In genomic region chr6:41970436-41970846, GRCh38 we compare ENCODE assay signal across 8 cellular contexts. TPM values are rescaled to one million over a fixed set of nuclear protein-coding genes. Genes with fewer than 3 reads are reported as not detected.
DNase-seq lines count a peak whose midpoint lies in the region; ATAC-seq lines count a peak whose summit lies in the region.

No MANE protein-coding gene starts in this region.

- H3K4me3 Mint-ChIP-seq in activated naive CD8-positive, alpha-beta T cell treated with anti-CD3 and anti-CD28 coated beads, Interleukin-2, amount 50 U/mL, for 24 hours: peak overlapping the region; percentile 47
- peak overlapping the region; percentile 69 for H3K4me3 Mint-ChIP-seq in natural killer cell treated with Interleukin-12 subunit alpha and Interleukin-12 subunit beta and Interleukin-15 and Interleukin-18, amount 100 ng/mL, for 72 hours

- no peaks in the 10 kb centered on the region for H3K9me3 Mint-ChIP-seq in activated naive CD8-positive, alpha-beta T cell treated with anti-CD3 and anti-CD28 coated beads, Interleukin-2, amount 50 U/mL, for 24 hours
- no peaks in the 10 kb centered on the region for H3K9me3 Mint-ChIP-seq in natural killer cell treated with Interleukin-12 subunit alpha and Interleukin-12 subunit beta and Interleukin-15 and Interleukin-18, amount 100 ng/mL, for 72 hours

- peak overlapping the region; percentile 98 for H3K27ac Mint-ChIP-seq in activated naive CD8-positive, alpha-beta T cell treated with anti-CD3 and anti-CD28 coated beads, Interleukin-2, amount 50 U/mL, for 24 hours
- peak overlapping the region; percentile 90 for H3K27ac Mint-ChIP-seq in natural killer cell treated with Interleukin-12 subunit alpha and Interleukin-12 subunit beta and Interleukin-15 and Interleukin-18, amount 100 ng/mL, for 72 hours

- H3K36me3 Mint-ChIP-seq in activated naive CD8-positive, alpha-beta T cell treated with anti-CD3 and anti-CD28 coated beads, Interleukin-2, amount 50 U/mL, for 24 hours (ENCODE audit: low read depth): peaks cover 3% of the 10 kb centered on the region
- H3K36me3 Mint-ChIP-seq in natural killer cell treated with Interleukin-12 subunit alpha and Interleukin-12 subunit beta and Interleukin-15 and Interleukin-18, amount 100 ng/mL, for 72 hours: no peaks in the 10 kb centered on the region

- peak; percentile 90 for ATAC-seq in activated naive CD8-positive, alpha-beta T cell treated with anti-CD3 and anti-CD28 coated beads, Interleukin-2, amount 50 U/mL, for 24 hours
- ATAC-seq in natural killer cell treated with Interleukin-12 subunit alpha and Interleukin-12 subunit beta and Interleukin-15 and Interleukin-18, amount 100 ng/mL, for 72 hours: peak; percentile 91 to 95
- ATAC-seq in GM18909 (IDR thresholded peaks at IDR 0.05; ENCODE audit: poor library complexity, unreplicated experiment): no peak

- DNase-seq in AG08395 (ENCODE audit: low spot score): peak; percentile 63
- DNase-seq in NOMO-1 treated with DMSO at 0.1 percent for 48 hours (lab: John Stamatoyannopoulos, UW; ENCODE audit: unreplicated experiment): peak; percentile 76
- DNase-seq in activated naive CD8-positive, alpha-beta T cell treated with anti-CD3 and anti-CD28 coated beads, Interleukin-2, amount 50 U/mL, for 24 hours: peak; percentile 64
- DNase-seq in natural killer cell treated with Interleukin-12 subunit alpha and Interleukin-12 subunit beta and Interleukin-15 and Interleukin-18, amount 100 ng/mL, for 72 hours (ENCODE audit: low spot score): peak; percentile 70
- DNase-seq in cerebellar cortex (ENCODE audit: low spot score): no peak
- no peak for DNase-seq in NAMALWA (ENCODE audit: low spot score)
- DNase-seq in NCI-H226: no peak

- H3K4me1 Mint-ChIP-seq in activated naive CD8-positive, alpha-beta T cell treated with anti-CD3 and anti-CD28 coated beads, Interleukin-2, amount 50 U/mL, for 24 hours: peaks cover 93% of the 10 kb centered on the region
- H3K4me1 Mint-ChIP-seq in natural killer cell treated with Interleukin-12 subunit alpha and Interleukin-12 subunit beta and Interleukin-15 and Interleukin-18, amount 100 ng/mL, for 72 hours (ENCODE audit: low read depth in 2 of 2): peaks cover 41 to 49% of the 10 kb centered on the region in 2 donors

- no peaks in the 10 kb centered on the region for H3K27me3 Mint-ChIP-seq in activated naive CD8-positive, alpha-beta T cell treated with anti-CD3 and anti-CD28 coated beads, Interleukin-2, amount 50 U/mL, for 24 hours
- H3K27me3 Mint-ChIP-seq in natural killer cell treated with Interleukin-12 subunit alpha and Interleukin-12 subunit beta and Interleukin-15 and Interleukin-18, amount 100 ng/mL, for 72 hours: no peaks in the 10 kb centered on the region

RNA-seq across cellular contexts. Expression of gene CCND3, which starts 28.8 kb away (rescaled TPM):
- total RNA-seq in natural killer cell treated with Interleukin-12 subunit alpha and Interleukin-12 subunit beta and Interleukin-15 and Interleukin-18, amount 100 ng/mL, for 72 hours: 100 to 1,000 TPM; 382 to 466 TPM

RNA-seq across cellular contexts. Expression of gene BYSL, which starts 49.1 kb away (rescaled TPM):
- 10 to 100 TPM; 48.3 to 73.9 TPM for total RNA-seq in natural killer cell treated with Interleukin-12 subunit alpha and Interleukin-12 subunit beta and Interleukin-15 and Interleukin-18, amount 100 ng/mL, for 72 hours

RNA-seq across cellular contexts. Expression of gene MED20, which starts 49.5 kb away (rescaled TPM):
- total RNA-seq in natural killer cell treated with Interleukin-12 subunit alpha and Interleukin-12 subunit beta and Interleukin-15 and Interleukin-18, amount 100 ng/mL, for 72 hours: 10 to 100 TPM; 25.5 to 33.0 TPM

Comparison
In these comparisons a context has a peak if more than half of its experiments do, and no peak if none do; other contexts are left out.
1. DNase-seq: peak in AG08395 (single experiment), NOMO-1 treated with DMSO at 0.1 percent for 48 hours (single experiment), activated naive CD8-positive, alpha-beta T cell treated with anti-CD3 and anti-CD28 coated beads, Interleukin-2, amount 50 U/mL, for 24 hours (single experiment) and natural killer cell treated with Interleukin-12 subunit alpha and Interleukin-12 subunit beta and Interleukin-15 and Interleukin-18, amount 100 ng/mL, for 72 hours (single experiment); none in cerebellar cortex (single experiment), NAMALWA (single experiment) and NCI-H226 (single experiment).